Comparison of ENCODE assay signal across 24 cellular contexts in genomic region chr1:955439-955838, GRCh38. TPM values are rescaled to one million over a fixed set of nuclear protein-coding genes. Genes with fewer than 3 reads are reported as not detected.
"Had no signal": no experiment of that assay in that cellular context is flagged by ENCODE, and none has a peak within 500 bp of the region (broad histone marks: within the 10 kb centered on the region; RNA-seq: fewer than 3 reads in every experiment).

No MANE protein-coding gene starts in this region.

- H3K9me3 ChIP-seq: colonic mucosa, esophagus squamous epithelium, gastrocnemius medialis, left lung, tibial artery had no signal

- ATAC-seq: gastrocnemius medialis; left lung; natural killer cell; sciatic nerve; stimulated activated effector memory CD8-positive, alpha-beta T cell treated with anti-CD3 and anti-CD28 coated beads, Interleukin-12 subunit alpha, Interleukin-12 subunit beta, amount 100 ng/mL, for 72 hours; stimulated activated naive CD8-positive, alpha-beta T cell treated with anti-CD3 and anti-CD28 coated beads, Interleukin-15, amount 100 ng/mL, for 72 hours had no signal

- DNase-seq: activated CD4-positive, alpha-beta memory T cell treated with anti-CD3 and anti-CD28 coated beads for 36 hours; activated CD4-positive, alpha-beta T cell treated with anti-CD3 and anti-CD28 coated beads for 4 hours; activated CD4-positive, CD25-positive, alpha-beta regulatory T cell; activated effector memory CD4-positive, alpha-beta T cell treated with Interleukin-2 at 50 U/mL for 16 hours; activated naive CD4-positive, alpha-beta T cell treated with anti-CD3 and anti-CD28 coated beads, Interleukin-2, amount 10 ng/mL, durations not matched to agents 7 days and 5 days; activated T-cell treated with anti-CD3 and anti-CD28 coated beads, Interleukin-2, amount 50 U/mL, for 48 hours; amygdala; colonic mucosa; esophagus squamous epithelium; gastrocnemius medialis; hippocampal formation; kidney glomerular epithelial cell; left lung; natural killer cell; nucleus accumbens; small intestine; stimulated activated CD4-positive, alpha-beta T cell treated with anti-CD3 and anti-CD28 coated beads, Interleukin-2, amount 100 ng/mL, for 24 hours; stimulated activated naive CD8-positive, alpha-beta T cell treated with anti-CD3 and anti-CD28 coated beads, Interleukin-15, amount 100 ng/mL, for 72 hours; tibial artery had no signal

- H3K4me1 ChIP-seq: colonic mucosa had no signal

- H3K9me3 Mint-ChIP-seq: activated CD4-positive, alpha-beta memory T cell treated with anti-CD3 and anti-CD28 coated beads for 36 hours; activated naive CD4-positive, alpha-beta T cell treated with anti-CD3 and anti-CD28 coated beads, Interleukin-2, amount 10 ng/mL, durations not matched to agents 7 days and 5 days; natural killer cell; stimulated activated effector memory CD8-positive, alpha-beta T cell treated with anti-CD3 and anti-CD28 coated beads, Interleukin-12 subunit alpha, Interleukin-12 subunit beta, amount 100 ng/mL, for 72 hours; stimulated activated naive CD8-positive, alpha-beta T cell treated with anti-CD3 and anti-CD28 coated beads, Interleukin-15, amount 100 ng/mL, for 72 hours had no signal

- H3K4me3 Mint-ChIP-seq: activated CD4-positive, alpha-beta memory T cell treated with anti-CD3 and anti-CD28 coated beads for 36 hours; activated naive CD4-positive, alpha-beta T cell treated with anti-CD3 and anti-CD28 coated beads, Interleukin-2, amount 10 ng/mL, durations not matched to agents 7 days and 5 days; natural killer cell; stimulated activated effector memory CD8-positive, alpha-beta T cell treated with anti-CD3 and anti-CD28 coated beads, Interleukin-12 subunit alpha, Interleukin-12 subunit beta, amount 100 ng/mL, for 72 hours; stimulated activated naive CD8-positive, alpha-beta T cell treated with anti-CD3 and anti-CD28 coated beads, Interleukin-15, amount 100 ng/mL, for 72 hours had no signal

- H3K27ac ChIP-seq: colonic mucosa, esophagus squamous epithelium, gastrocnemius medialis, left lung, tibial artery had no signal

- H3K27me3 ChIP-seq: colonic mucosa, gastrocnemius medialis, tibial artery had no signal

- H3K4me3 ChIP-seq: colonic mucosa, esophagus squamous epithelium, gastrocnemius medialis, left lung, lung, tibial artery had no signal

- H3K27me3 Mint-ChIP-seq: activated CD4-positive, alpha-beta memory T cell treated with anti-CD3 and anti-CD28 coated beads for 36 hours; stimulated activated naive CD8-positive, alpha-beta T cell treated with anti-CD3 and anti-CD28 coated beads, Interleukin-15, amount 100 ng/mL, for 72 hours had no signal

- H3K27ac Mint-ChIP-seq: activated CD4-positive, alpha-beta memory T cell treated with anti-CD3 and anti-CD28 coated beads for 36 hours; activated naive CD4-positive, alpha-beta T cell treated with anti-CD3 and anti-CD28 coated beads, Interleukin-2, amount 10 ng/mL, durations not matched to agents 7 days and 5 days; natural killer cell; stimulated activated effector memory CD8-positive, alpha-beta T cell treated with anti-CD3 and anti-CD28 coated beads, Interleukin-12 subunit alpha, Interleukin-12 subunit beta, amount 100 ng/mL, for 72 hours; stimulated activated naive CD8-positive, alpha-beta T cell treated with anti-CD3 and anti-CD28 coated beads, Interleukin-15, amount 100 ng/mL, for 72 hours had no signal

RNA-seq across cellular contexts. Expression of gene PERM1, which starts 26.5 kb away (rescaled TPM):
- total RNA-seq: activated CD4-positive, alpha-beta memory T cell treated with anti-CD3 and anti-CD28 coated beads for 36 hours; bronchial epithelial cell; colonic mucosa; esophagus squamous epithelium; left lung; mesenteric fat pad; natural killer cell; sciatic nerve had no signal

RNA-seq across cellular contexts. Expression of gene SAMD11, which starts 31.7 kb away (rescaled TPM):
- total RNA-seq: activated CD4-positive, alpha-beta memory T cell treated with anti-CD3 and anti-CD28 coated beads for 36 hours; natural killer cell had no signal
